1 cellular context compared by ENCODE assay signal in the genomic region with DNA sequence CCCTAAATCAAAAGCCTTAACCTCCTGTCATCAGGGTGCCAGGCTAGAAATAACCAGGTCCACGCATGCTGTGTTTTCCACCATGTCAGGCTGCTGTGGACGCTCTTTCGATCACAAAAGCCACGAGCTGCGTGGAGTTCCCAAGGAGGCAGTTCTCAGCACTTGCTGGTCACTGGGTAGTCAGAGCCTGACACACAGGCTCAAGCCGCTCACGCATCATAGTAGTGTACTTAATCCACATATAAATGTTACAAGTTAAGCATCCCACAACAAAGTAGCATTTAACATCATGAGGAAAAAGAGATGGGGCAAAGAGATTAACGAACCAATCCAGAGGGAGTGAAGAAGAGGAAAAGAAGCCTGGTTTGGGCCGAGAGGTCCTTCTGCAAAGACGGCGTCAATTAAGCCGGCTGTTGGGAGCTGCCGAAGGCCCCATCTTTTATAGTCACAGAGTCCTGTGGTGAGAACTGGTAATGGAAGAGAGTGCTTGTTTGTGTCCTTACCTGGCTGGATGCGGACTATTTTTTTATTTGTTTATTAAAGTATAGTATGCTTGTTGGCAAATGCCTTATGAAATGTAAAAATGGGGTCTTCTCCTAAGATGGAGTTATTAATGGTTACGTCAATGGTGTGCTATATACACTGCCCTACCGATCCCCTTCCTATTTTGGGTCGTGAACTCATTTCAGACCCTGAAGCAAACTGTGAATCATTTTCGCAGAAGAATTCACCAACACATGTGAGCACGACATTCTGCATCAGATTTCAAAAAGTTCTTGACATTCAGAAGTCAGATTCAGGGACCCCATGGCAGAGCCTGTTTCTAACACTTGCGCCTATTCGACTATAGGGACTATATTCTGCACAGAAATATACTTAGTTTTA.
TF ChIP-seq lines count a peak whose summit lies in the region.

No MANE protein-coding gene starts in this region.

TF ChIP-seq in GM12878, 131 proteins besides CTCF, POLR2A, EP300 and RAD21:
- TF ChIP-seq, protein P1, sequence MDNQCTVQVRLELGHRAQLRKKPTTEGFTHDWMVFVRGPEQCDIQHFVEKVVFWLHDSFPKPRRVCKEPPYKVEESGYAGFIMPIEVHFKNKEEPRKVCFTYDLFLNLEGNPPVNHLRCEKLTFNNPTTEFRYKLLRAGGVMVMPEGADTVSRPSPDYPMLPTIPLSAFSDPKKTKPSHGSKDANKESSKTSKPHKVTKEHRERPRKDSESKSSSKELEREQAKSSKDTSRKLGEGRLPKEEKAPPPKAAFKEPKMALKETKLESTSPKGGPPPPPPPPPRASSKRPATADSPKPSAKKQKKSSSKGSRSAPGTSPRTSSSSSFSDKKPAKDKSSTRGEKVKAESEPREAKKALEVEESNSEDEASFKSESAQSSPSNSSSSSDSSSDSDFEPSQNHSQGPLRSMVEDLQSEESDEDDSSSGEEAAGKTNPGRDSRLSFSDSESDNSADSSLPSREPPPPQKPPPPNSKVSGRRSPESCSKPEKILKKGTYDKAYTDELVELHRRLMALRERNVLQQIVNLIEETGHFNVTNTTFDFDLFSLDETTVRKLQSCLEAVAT (IDR thresholded peaks at IDR 0.05) = peak; percentile 22; the same call in 1 of the 2 replicates
- 0 out of 2 replicates have a peak, but pooled peaks have one; percentile 7 for TF ChIP-seq POLR2AphosphoS5 (IDR thresholded peaks at IDR 0.05; ENCODE audit: low read length)
- peak; percentile 16; the same call in 1 of the 2 replicates for TF ChIP-seq NBN (IDR thresholded peaks at IDR 0.05)
- no peak for TF ChIP-seq ATF7 (IDR thresholded peaks at IDR 0.05; ENCODE audit: low read depth)
- TF ChIP-seq ZNF687 (IDR thresholded peaks at IDR 0.05) = 0 out of 2 replicates have a peak, but pooled peaks have one; percentile 8
- no peak for TF ChIP-seq RFX5 (IDR thresholded peaks at IDR 0.05; ENCODE audit: low read depth, low read length)
TF ChIP-seq in GM12878: peak in this region for 4.
